10 cellular contexts compared by ENCODE assay signal in the genomic region with DNA sequence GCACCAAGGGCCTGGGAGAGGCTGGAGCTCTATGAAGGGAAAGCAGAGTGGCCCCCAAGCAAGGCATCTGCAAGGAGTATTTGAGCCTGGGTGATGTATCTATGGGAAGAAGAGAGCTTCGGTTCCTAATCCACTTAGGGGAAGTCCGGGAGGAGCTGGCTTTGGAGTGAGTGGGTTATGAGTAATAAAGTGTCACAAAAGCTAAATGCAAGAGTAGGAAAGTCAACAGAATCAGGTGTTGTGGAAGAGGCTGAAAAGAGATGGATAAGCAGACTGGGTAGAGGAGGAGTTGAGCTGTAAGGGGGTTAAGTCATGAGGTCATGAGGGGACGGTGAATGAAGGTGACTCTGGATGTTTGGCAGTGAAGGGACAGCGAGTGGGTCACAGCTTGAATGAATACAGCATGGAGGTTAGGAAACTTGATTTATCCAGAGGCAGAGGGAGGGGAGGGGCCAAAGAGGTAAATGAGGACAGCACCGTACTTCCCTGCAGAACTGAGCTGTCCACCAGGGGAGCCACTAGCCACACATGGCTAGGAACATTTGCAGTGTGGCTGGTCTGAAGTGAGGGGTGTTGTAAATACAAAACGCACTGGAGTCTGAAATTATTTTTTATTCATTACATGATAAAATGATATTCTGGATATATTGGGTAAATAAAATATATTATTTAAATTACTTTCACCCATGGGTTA.
A peak's percentile ranks its signal among the peaks of the same experiment; 100 is the strongest.
DNase-seq lines count a peak whose midpoint lies in the region; ATAC-seq and TF ChIP-seq lines count a peak whose summit lies in the region.
"Had no signal": no experiment of that assay in that cellular context is flagged by ENCODE, and none has a peak within 500 bp of the region (broad histone marks: within the 10 kb centered on the region; RNA-seq: fewer than 3 reads in every experiment).

No MANE protein-coding gene starts in this region.

- TF ChIP-seq CTCF in liver (IDR thresholded peaks at IDR 0.05; ENCODE audit: low read depth, low read length, missing input control): peak; percentile 37

- no peak for ATAC-seq in GM18502 (IDR thresholded peaks at IDR 0.05; ENCODE audit: poor library complexity, unreplicated experiment)
- no peak for ATAC-seq in HG02798 (IDR thresholded peaks at IDR 0.05; ENCODE audit: poor library complexity, unreplicated experiment)

- TF ChIP-seq RAD21 in liver (IDR thresholded peaks at IDR 0.05): peak in 1 of 2 donors; percentile 56

- H3K9ac ChIP-seq in liver (ENCODE audit: low read depth in 1 of 2, low read length in 2 of 2): no peak overlapping the region
- H3K9ac ChIP-seq: parathyroid adenoma had no signal

- H3K36me3 ChIP-seq in liver (ENCODE audit: control insufficient read depth in 4 of 4, insufficient read depth in 3 of 4, low read depth in 1 of 4, low read length in 3 of 4): no peaks in the 10 kb centered on the region

- no peaks in the 10 kb centered on the region for H3K9me3 ChIP-seq in liver (ENCODE audit: control insufficient read depth in 4 of 4, low read length in 3 of 4)

- no peak overlapping the region for H3K27ac ChIP-seq in liver (ENCODE audit: low read depth in 1 of 2, low read length in 2 of 2)
- H3K27ac ChIP-seq: parathyroid adenoma had no signal

- H3K27me3 ChIP-seq in liver (ENCODE audit: control insufficient read depth in 4 of 4, insufficient read depth in 4 of 4, low read length in 3 of 4): no peaks in the 10 kb centered on the region

- H3K4me3 ChIP-seq in liver (ENCODE audit: low read depth in 1 of 3, low read length in 3 of 3): no peak overlapping the region

- in situ Hi-C loops in T47D (cut with HindIII; ENCODE audit: low pct_unique_long_range_greater_than_20kb, low sequenced_read_pairs): no loop called here

- DNase-seq in COR-L47 (lab: John Stamatoyannopoulos, UW) (peak; percentile 36), Kasumi-1 (lab: John Stamatoyannopoulos, UW) (peak; percentile 19 to 30), T47D (ENCODE audit: low read depth in 1 of 2, low spot score in 1 of 2) (peak; percentile 34 to 52), GDM1 (lab: John Stamatoyannopoulos, UW) (no peak), KG1 (lab: John Stamatoyannopoulos, UW) (no peak)
- DNase-seq: anterior cingulate cortex had no signal

- 79% methylated on average over 6 of the region's 6 CpGs for WGBS in liver

- no peaks in the 10 kb centered on the region for H3K4me1 ChIP-seq in liver (ENCODE audit: control insufficient read depth in 4 of 4, insufficient read depth in 4 of 4, low read length in 3 of 4)
- H3K4me1 ChIP-seq: parathyroid adenoma had no signal

TF ChIP-seq in liver, 16 proteins besides CTCF, POLR2A, EP300 and RAD21:
- TF ChIP-seq HNF4G (IDR thresholded peaks at IDR 0.05): no peak
- TF ChIP-seq TAF1 (conservative IDR thresholded peaks at IDR 0.05): no peak
- TF ChIP-seq, protein P1, sequence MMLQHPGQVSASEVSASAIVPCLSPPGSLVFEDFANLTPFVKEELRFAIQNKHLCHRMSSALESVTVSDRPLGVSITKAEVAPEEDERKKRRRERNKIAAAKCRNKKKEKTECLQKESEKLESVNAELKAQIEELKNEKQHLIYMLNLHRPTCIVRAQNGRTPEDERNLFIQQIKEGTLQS (IDR thresholded peaks at IDR 0.05): no peak
- no peak for TF ChIP-seq FOXA1 (IDR thresholded peaks at IDR 0.05)
- TF ChIP-seq REST (IDR thresholded peaks at IDR 0.05): no peak
- no peak for TF ChIP-seq HNF4A (conservative IDR thresholded peaks at IDR 0.05)
- TF ChIP-seq YY1 (IDR thresholded peaks at IDR 0.05): no peak

Comparison
In these comparisons a context has a peak if more than half of its experiments do, and no peak if none do; other contexts are left out.
1. DNase-seq: peak in COR-L47 (single experiment), Kasumi-1 (2 of 2) and T47D (2 of 2); none in GDM1 (single experiment) and KG1 (single experiment).